Comparison of ENCODE assay signal across 8 cellular contexts in genomic region chr5:139659673-139660072, GRCh38. TPM values are rescaled to one million over a fixed set of nuclear protein-coding genes. Genes with fewer than 3 reads are reported as not detected.
A peak's percentile ranks its signal among the peaks of the same experiment; 100 is the strongest.
DNase-seq lines count a peak whose midpoint lies in the region; ATAC-seq and TF ChIP-seq lines count a peak whose summit lies in the region.

No MANE protein-coding gene starts in this region.

- H3K27ac ChIP-seq in cardiac muscle cell: peak overlapping the region; percentile 99

- TF ChIP-seq CTCF in WI38 (IDR thresholded peaks at IDR 0.05; ENCODE audit: low read depth, low read length) (no peak), cardiac muscle cell (IDR thresholded peaks at IDR 0.05; ENCODE audit: low read depth, low read length) (no peak), retinal pigment epithelial cell (conservative IDR thresholded peaks at IDR 0.05; ENCODE audit: low read depth, low read length) (no peak)

- peak overlapping the region; percentile 57 for H3K4me3 ChIP-seq in WI38 (ENCODE audit: low read depth, low read length)
- no peak overlapping the region for H3K4me3 ChIP-seq in cardiac muscle cell
- H3K4me3 ChIP-seq in retinal pigment epithelial cell (ENCODE audit: low read length): peak overlapping the region; percentile 36

- no peaks in the 10 kb centered on the region for H3K9me3 ChIP-seq in cardiac muscle cell (ENCODE audit: low read depth)

- no peaks in the 10 kb centered on the region for H3K27me3 ChIP-seq in cardiac muscle cell

- no peaks in the 10 kb centered on the region for H3K36me3 ChIP-seq in cardiac muscle cell

- no peak for ATAC-seq in HG03521 (IDR thresholded peaks at IDR 0.05; ENCODE audit: unreplicated experiment)

- DNase-seq in Daoy (ENCODE audit: low read depth) (peak; percentile 67), cardiac muscle cell (ENCODE audit: low read depth in 1 of 2, low spot score in 1 of 2) (peak in 1 of 2 donors; percentile 69), retinal pigment epithelial cell (ENCODE audit: low read depth) (no peak)
- no peak for DNase-seq in stimulated activated CD4-positive, alpha-beta T cell treated with anti-CD3 and anti-CD28 coated beads, Interleukin-4, amount 100 ng/mL, for 24 hours
- DNase-seq in activated CD4-positive, alpha-beta T cell treated with anti-CD3 and anti-CD28 coated beads for 4 hours: no peak
- no peak for DNase-seq in stimulated activated CD4-positive, alpha-beta T cell treated with anti-CD3 and anti-CD28 coated beads, Interleukin-2, amount 100 ng/mL, for 48 hours

- peaks cover 53% of the 10 kb centered on the region for H3K4me1 ChIP-seq in cardiac muscle cell (ENCODE audit: low read depth)

RNA-seq across cellular contexts. Expression of gene CXXC5, which starts 11.5 kb away (rescaled TPM):
- total RNA-seq in Daoy (2014; rRNA removed; shearing (Covaris generic)): 199 and 205 TPM in 2 replicates
- total RNA-seq in cardiac muscle cell: 91.9 and 122 TPM in 2 replicates
- 70.4 and 79.4 TPM in 2 replicates for polyA plus RNA-seq in cardiac muscle cell
